ENCODE assay signal across 20 cellular contexts in the genomic region with DNA sequence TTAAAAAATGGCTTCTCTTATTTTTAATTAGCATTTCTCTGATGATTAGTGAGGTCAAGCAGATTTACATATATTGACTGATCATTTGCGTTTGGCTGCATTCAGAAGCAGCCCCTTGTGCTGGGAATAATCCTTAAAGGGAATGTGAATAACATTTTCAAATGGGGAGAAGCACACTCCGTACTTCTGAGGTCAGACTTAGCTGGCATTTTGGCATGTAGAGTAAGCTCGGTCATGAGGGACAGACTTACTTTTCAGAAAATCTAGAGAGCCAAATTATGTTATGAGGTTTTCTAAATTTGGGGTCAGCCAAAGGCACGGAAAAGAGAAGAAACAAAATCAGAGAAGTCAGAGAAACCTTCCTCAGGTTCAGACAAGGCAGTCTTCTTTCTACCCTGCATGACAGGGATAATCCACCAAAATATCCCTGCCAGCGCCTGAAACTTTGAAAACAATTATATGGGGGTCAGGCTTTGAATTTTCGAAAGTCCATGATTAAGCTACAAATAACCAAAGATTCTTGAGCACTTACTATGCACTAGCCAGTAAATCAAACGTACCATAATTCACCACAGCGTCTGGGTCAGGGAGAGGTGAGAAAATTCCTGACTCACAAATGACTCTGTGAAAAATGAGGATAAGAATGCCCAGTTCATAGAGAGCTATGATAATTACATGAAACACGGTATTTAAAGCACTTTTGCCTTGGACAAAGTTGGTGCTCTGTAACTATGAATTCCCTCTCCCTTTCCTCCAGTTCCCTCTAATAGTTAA. TPM values are rescaled to one million over a fixed set of nuclear protein-coding genes. Genes with fewer than 3 reads are reported as not detected.
DNase-seq lines count a peak whose midpoint lies in the region; ATAC-seq and TF ChIP-seq lines count a peak whose summit lies in the region.
"Had no signal": no experiment of that assay in that cellular context is flagged by ENCODE, and none has a peak within 500 bp of the region (broad histone marks: within the 10 kb centered on the region; RNA-seq: fewer than 3 reads in every experiment).

No MANE protein-coding gene starts in this region.

- no peaks in the 10 kb centered on the region for H3K36me3 ChIP-seq in skeletal muscle satellite cell (ENCODE audit: insufficient read depth, low read length)

- H3K4me3 ChIP-seq in skeletal muscle satellite cell (ENCODE audit: low read length), result peak overlapping the region; percentile 28

- H3K4me1 ChIP-seq in skeletal muscle satellite cell (ENCODE audit: control insufficient read depth, insufficient read depth, low read length), result peaks cover 54% of the 10 kb centered on the region

- no peaks in the 10 kb centered on the region for H3K9me3 ChIP-seq in skeletal muscle satellite cell (replicated peaks; ENCODE audit: low read length)

- peak overlapping the region; percentile 68 for H3K4me2 ChIP-seq in skeletal muscle satellite cell (ENCODE audit: low read length)

- TF ChIP-seq CTCF in RWPE1 (conservative IDR thresholded peaks at IDR 0.05; ENCODE audit: low read depth), result no peak

- DNase-seq in GM04504 (ENCODE audit: low read depth) (peak; percentile 70), RWPE1 (ENCODE audit: low spot score) (peak; percentile 52), fibroblast of peridontal ligament (ENCODE audit: extremely low read depth) (peak; percentile 46), HUDEP-2 (lab: John Stamatoyannopoulos, UW; ENCODE audit: unreplicated experiment in 76 of 76) (no peak), T-helper 9 cell (no peak)
- no peak for DNase-seq in stimulated activated naive CD4-positive, alpha-beta T cell (lab: John Stamatoyannopoulos, UW)
- DNase-seq: activated CD8-positive, alpha-beta memory T cell treated with anti-CD3 and anti-CD28 coated beads, Interleukin-2, amount 50 U/mL, for 4 hours; activated naive CD4-positive, alpha-beta T cell treated with Interleukin-2 at 50 U/mL for 16 hours; CD8-positive, alpha-beta T cell; DND-41; effector memory CD4-positive, alpha-beta T cell; H9; NCI-H1092 treated with DMSO at 0.1 percent for 48 hours; NCI-H2171 treated with DMSO at 0.1 percent for 48 hours; NK-92 treated with Interleukin-12 subunit alpha and Interleukin-12 subunit beta, amount 100 ng/mL, for 24 hours; right cardiac atrium; SHP77 treated with DMSO at 0.1 percent for 48 hours; stimulated activated CD4-positive, alpha-beta T cell treated with anti-CD3 and anti-CD28 coated beads, Interleukin-2, amount 100 ng/mL, for 24 hours had no signal

- no peak for ATAC-seq in GM21723 (IDR thresholded peaks at IDR 0.05; ENCODE audit: unreplicated experiment)
- ATAC-seq: CD8-positive, alpha-beta T cell; right cardiac atrium had no signal

- no peak overlapping the region for H3K27ac ChIP-seq in RWPE1

- CTCF ChIA-PET in RWPE1 (lab: Yijun Ruan, JAX), result no interaction called here

- POLR2A ChIA-PET in RWPE1 (lab: Yijun Ruan, JAX; ENCODE audit: low non-redundant PET), result no interaction called here

- H3K27me3 ChIP-seq in skeletal muscle satellite cell (ENCODE audit: control insufficient read depth, insufficient read depth, low read length), result no peaks in the 10 kb centered on the region

- peak overlapping the region; percentile 65 for H3K9ac ChIP-seq in skeletal muscle satellite cell (ENCODE audit: low read depth, low read length)

RNA-seq across cellular contexts. Expression of a gene that starts 44.9 kb away (rescaled TPM):
- total RNA-seq in skeletal muscle satellite cell (2012; rRNA removed), result 9.8 and 10.4 TPM in 2 replicates

RNA-seq across cellular contexts. Expression of a gene that starts 45.0 kb away (rescaled TPM):
- 18.0 and 24.9 TPM in 2 replicates for total RNA-seq in skeletal muscle satellite cell (2012; rRNA removed)

Comparison
In these comparisons a context has a peak if more than half of its experiments do, and no peak if none do; other contexts are left out.
1. DNase-seq: peak in GM04504 (single experiment), RWPE1 (single experiment) and fibroblast of peridontal ligament (single experiment); none in HUDEP-2 (0 of 76), stimulated activated naive CD4-positive, alpha-beta T cell (0 of 6) and T-helper 9 cell (single experiment).